ENCODE assay signal across 10 cellular contexts in the genomic region with DNA sequence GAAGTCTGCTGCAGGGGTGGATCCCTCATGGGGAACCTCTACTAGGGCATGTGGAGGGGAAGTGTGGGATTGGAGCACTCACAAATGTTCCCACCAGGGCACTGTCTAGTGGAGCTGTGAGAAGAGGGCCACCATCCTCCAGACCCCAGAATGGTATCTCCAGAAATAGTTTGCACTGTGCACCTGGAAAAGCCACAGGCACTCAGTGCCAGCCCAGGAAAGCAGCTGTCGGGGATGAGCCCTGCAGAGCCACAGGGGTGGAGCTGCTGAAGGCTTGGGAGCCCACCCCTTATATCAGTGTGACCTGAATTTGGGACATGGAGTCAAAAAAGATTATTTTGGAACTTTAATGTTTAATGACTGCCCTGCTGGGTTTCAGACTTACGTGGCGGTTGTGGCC. TPM values are rescaled to one million over a fixed set of nuclear protein-coding genes. Genes with fewer than 3 reads are reported as not detected.
"Had no signal": no experiment of that assay in that cellular context is flagged by ENCODE, and none has a peak within 500 bp of the region (broad histone marks: within the 10 kb centered on the region; RNA-seq: fewer than 3 reads in every experiment).

No MANE protein-coding gene starts in this region.

- H3K4me2 ChIP-seq: GM23338 had no signal

- ATAC-seq: GM23338, HCT116 had no signal

- H3K9ac ChIP-seq: GM23248 had no signal

- H3K36me3 ChIP-seq: HAP-1 had no signal

- H2AFZ ChIP-seq: GM23248, GM23338 had no signal

- H3K4me3 ChIP-seq: GM23248, GM23338, HAP-1 had no signal

- DNase-seq: GM23248, GOT3, H7, H9, HCEC 1CT, HFFc6 had no signal

- H3K4me1 ChIP-seq: HAP-1 had no signal

- H3K9me3 ChIP-seq: HAP-1 had no signal

- H3K27ac ChIP-seq: GM23248 had no signal

RNA-seq across cellular contexts. Expression of a gene that starts 40.4 kb away (rescaled TPM):
- total RNA-seq: GM23248, GM23338, H1, H7, H9 had no signal
- polyA plus RNA-seq: GM23248, GM23338, H1 had no signal
